Comparison of ENCODE assay signal across 12 cellular contexts in genomic region chr10:103839867-103840746, GRCh38. TPM values are rescaled to one million over a fixed set of nuclear protein-coding genes. Genes with fewer than 3 reads are reported as not detected.
A peak's percentile ranks its signal among the peaks of the same experiment; 100 is the strongest.
DNase-seq lines count a peak whose midpoint lies in the region; ATAC-seq, FAIRE-seq and TF ChIP-seq lines count a peak whose summit lies in the region.
"Had no signal": no experiment of that assay in that cellular context is flagged by ENCODE, and none has a peak within 500 bp of the region (broad histone marks: within the 10 kb centered on the region; RNA-seq: fewer than 3 reads in every experiment).

No MANE protein-coding gene starts in this region.

- H3K27ac ChIP-seq in small intestine (ENCODE audit: low read depth in 1 of 2, low read length in 1 of 2): peak overlapping the region in 1 of 2 donors; percentile 19
- H3K27ac ChIP-seq: parathyroid adenoma had no signal

- TF ChIP-seq POLR2A in GM18505 (IDR thresholded peaks at IDR 0.05; ENCODE audit: borderline replicate concordance, extremely low read depth, insufficient read depth, insufficient read length): no peak

- H3K4me1 ChIP-seq in small intestine (ENCODE audit: control insufficient read depth in 2 of 2, insufficient read depth in 1 of 2, low read depth in 1 of 2, low read length in 1 of 2): peaks cover 2 to 14% of the 10 kb centered on the region in 2 donors
- H3K4me1 ChIP-seq: parathyroid adenoma had no signal

- no peaks in the 10 kb centered on the region for H3K27me3 ChIP-seq in small intestine (ENCODE audit: control insufficient read depth in 2 of 2, insufficient read depth in 2 of 2, low read length in 2 of 2)

- no peak overlapping the region for H3K4me3 ChIP-seq in astrocyte of the spinal cord (ENCODE audit: low read depth, low read length)
- no peak overlapping the region for H3K4me3 ChIP-seq in small intestine (ENCODE audit: low read depth in 1 of 2, low read length in 2 of 2)

- TF ChIP-seq RAD21 in Ishikawa (IDR thresholded peaks at IDR 0.05; ENCODE audit: low read depth): no peak

- DNase-seq in astrocyte of the spinal cord (ENCODE audit: low read depth, low spot score) (peak; percentile 33), left kidney (ENCODE audit: low read depth, low spot score) (peak; percentile 71), small intestine (peak; percentile 26), epidermal melanocyte (ENCODE audit: insufficient read length, low spot score) (no peak)
- DNase-seq: COR-L47, OCI-M1, T1000 had no signal

- no peak for FAIRE-seq in small intestine (lab: Jason Lieb, UNC)

- H3K9me3 ChIP-seq in small intestine (ENCODE audit: control insufficient read depth, low read depth): no peaks in the 10 kb centered on the region

- in situ Hi-C loops in astrocyte of the spinal cord (cut with HindIII; ENCODE audit: low sequenced_read_pairs): no loop called here

- no peaks in the 10 kb centered on the region for H3K36me3 ChIP-seq in small intestine (ENCODE audit: control insufficient read depth in 2 of 2, insufficient read depth in 2 of 2, low read length in 2 of 2)

- ATAC-seq in GM19397 (IDR thresholded peaks at IDR 0.05; ENCODE audit: unreplicated experiment) (no peak), GM21390 (IDR thresholded peaks at IDR 0.05; ENCODE audit: unreplicated experiment) (no peak), GM18505 (IDR thresholded peaks at IDR 0.05; ENCODE audit: unreplicated experiment) (no peak)

- 61 to 68% (median 62%) methylated on average over 18 of the region's 18 CpGs for WGBS in small intestine, 3 donors

- TF ChIP-seq EP300 in Ishikawa (IDR thresholded peaks at IDR 0.05; ENCODE audit: borderline replicate concordance): no peak

- no peak for TF ChIP-seq CTCF in astrocyte of the spinal cord (IDR thresholded peaks at IDR 0.05; ENCODE audit: low read depth, low read length)

TF ChIP-seq in Ishikawa, 13 proteins besides CTCF, POLR2A, EP300 and RAD21:
- TF ChIP-seq TCF12 (IDR thresholded peaks at IDR 0.05; ENCODE audit: low read depth): peak; percentile 13; the same call in 1 of the 2 replicates
- no peak for TF ChIP-seq MAX (IDR thresholded peaks at IDR 0.05)
- no peak for TF ChIP-seq USF1 (IDR thresholded peaks at IDR 0.05)
- TF ChIP-seq YY1 (IDR thresholded peaks at IDR 0.05; ENCODE audit: low read depth): no peak
- no peak for TF ChIP-seq TAF1 (IDR thresholded peaks at IDR 0.05; ENCODE audit: low read depth)

RNA-seq across cellular contexts. Expression of gene SH3PXD2A, which starts 15.3 kb away (rescaled TPM):
- polyA plus RNA-seq in small intestine: 1 to 10 TPM; 2.2 to 9.1 (median 8.4) TPM
